ENCODE assay signal across 30 cellular contexts in the genomic region with DNA sequence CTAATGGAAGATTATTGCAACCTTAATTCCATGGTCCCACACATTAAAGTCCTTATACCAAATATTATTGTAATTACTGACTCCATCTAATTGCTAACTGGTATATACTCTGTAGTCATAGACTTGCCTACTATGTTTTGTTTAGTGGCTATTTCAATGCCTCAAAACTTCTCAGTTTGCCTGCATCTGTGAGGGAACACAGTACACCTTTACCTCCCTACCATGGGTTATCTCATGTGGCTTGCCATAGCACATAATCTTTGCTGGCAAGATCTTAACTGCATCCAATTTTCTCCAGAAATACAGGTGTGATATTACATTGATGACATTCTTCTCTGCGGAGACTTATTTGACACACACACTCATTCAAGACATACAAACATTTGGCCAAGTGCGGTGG.
DNase-seq lines count a peak whose midpoint lies in the region; FAIRE-seq and TF ChIP-seq lines count a peak whose summit lies in the region.
"Had no signal": no experiment of that assay in that cellular context is flagged by ENCODE, and none has a peak within 500 bp of the region (broad histone marks: within the 10 kb centered on the region; RNA-seq: fewer than 3 reads in every experiment).

No MANE protein-coding gene starts in this region.

- FAIRE-seq in HTR-8/SVneo (lab: Jason Lieb, UNC) (peak; percentile 70), D721Med (lab: Jason Lieb, UNC) (no peak)
- FAIRE-seq: A204.1, A549 had no signal

- CTCF ChIA-PET in HEK293 (lab: Yijun Ruan, JAX): interaction anchor here (0.6 kb wide), 1 partner anchor 81 kb away, joined by 4 read pairs; no protein-coding TSS in a partner anchor

- H3K27ac ChIP-seq in HEK293 (ENCODE audit: extremely low read depth, low read depth, low read length): no peak overlapping the region
- H3K27ac ChIP-seq: 22Rv1; A549; BLaER1; BLaER1 treated with 17β-estradiol and CSF1 and Interleukin-3, amounts not matched to agents 10 nM and 100 nM; C4-2B had no signal

- H3K9me3 ChIP-seq in HEK293 (ENCODE audit: control insufficient read depth, insufficient read depth, low read depth, low read length): no peaks in the 10 kb centered on the region
- H3K9me3 ChIP-seq: A549, BE2C, Caco-2 had no signal

- DNase-seq in HTR-8/SVneo (ENCODE audit: insufficient read length, low spot score) (no peak), D721Med (ENCODE audit: insufficient read length, low spot score) (no peak), globus pallidus (ENCODE audit: low spot score) (no peak)
- DNase-seq: 8988T; ACHN; AML-193; BE2C; C1 segment of cervical spinal cord; Caco-2; Calu3; CD4-positive, alpha-beta memory T cell; CD4-positive, alpha-beta T cell; CD4-positive, CD25-positive, alpha-beta regulatory T cell; CD8-positive, alpha-beta memory T cell; CD8-positive, alpha-beta T cell; COR-L47; DMS 273 treated with DMSO at 0.1 percent for 48 hours; DMS153; DMS53; DMS79; DMS79 treated with DMSO at 0.1 percent for 48 hours; DND-41; EL had no signal

- no peaks in the 10 kb centered on the region for H3K4me1 ChIP-seq in HEK293 (ENCODE audit: control insufficient read depth, insufficient read depth, low read length)
- H3K4me1 ChIP-seq: BE2C; BLaER1; BLaER1 treated with 17β-estradiol and CSF1 and Interleukin-3, amounts not matched to agents 10 nM and 100 nM had no signal

- no peaks in the 10 kb centered on the region for H3K36me3 ChIP-seq in HEK293 (ENCODE audit: control insufficient read depth in 2 of 2, insufficient read depth in 1 of 2, low read length in 2 of 2)
- H3K36me3 ChIP-seq: BE2C; BLaER1; BLaER1 treated with 17β-estradiol and CSF1 and Interleukin-3, amounts not matched to agents 10 nM and 100 nM had no signal

- no peak for TF ChIP-seq CTCF in HEK293 (tag by site-specific recombination; IDR thresholded peaks at IDR 0.05)
- no peak for TF ChIP-seq CTCF in D721Med (IDR thresholded peaks at IDR 0.05; ENCODE audit: insufficient read depth, missing control alignments)

- POLR2A ChIA-PET in HEK293 (lab: Yijun Ruan, JAX): no interaction called here

- no peak overlapping the region for H3K4me3 ChIP-seq in HEK293 (ENCODE audit: low read depth, low read length)
- H3K4me3 ChIP-seq: A549; BLaER1; BLaER1 treated with 17β-estradiol and CSF1 and Interleukin-3, amounts not matched to agents 10 nM and 100 nM had no signal

TF ChIP-seq in HEK293, 187 proteins besides CTCF, POLR2A, EP300 and RAD21:
- peak; percentile 95 for TF ChIP-seq ZNF157 (tag by site-specific recombination; IDR thresholded peaks at IDR 0.05)
- TF ChIP-seq, protein P1, sequence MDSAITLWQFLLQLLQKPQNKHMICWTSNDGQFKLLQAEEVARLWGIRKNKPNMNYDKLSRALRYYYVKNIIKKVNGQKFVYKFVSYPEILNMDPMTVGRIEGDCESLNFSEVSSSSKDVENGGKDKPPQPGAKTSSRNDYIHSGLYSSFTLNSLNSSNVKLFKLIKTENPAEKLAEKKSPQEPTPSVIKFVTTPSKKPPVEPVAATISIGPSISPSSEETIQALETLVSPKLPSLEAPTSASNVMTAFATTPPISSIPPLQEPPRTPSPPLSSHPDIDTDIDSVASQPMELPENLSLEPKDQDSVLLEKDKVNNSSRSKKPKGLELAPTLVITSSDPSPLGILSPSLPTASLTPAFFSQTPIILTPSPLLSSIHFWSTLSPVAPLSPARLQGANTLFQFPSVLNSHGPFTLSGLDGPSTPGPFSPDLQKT (IDR thresholded peaks at IDR 0.05; ENCODE audit: borderline replicate concordance, low read depth, low read length): no peak
